ENCODE assay signal across 15 cellular contexts in genomic region chrX:21905976-21906375, GRCh38.
"Had no signal": no experiment of that assay in that cellular context is flagged by ENCODE, and none has a peak within 500 bp of the region (broad histone marks: within the 10 kb centered on the region; RNA-seq: fewer than 3 reads in every experiment).

No MANE protein-coding gene starts in this region.

- H3K36me3 Mint-ChIP-seq: activated naive CD8-positive, alpha-beta T cell treated with anti-CD3 and anti-CD28 coated beads for 36 hours had no signal

- ATAC-seq: activated CD4-positive, CD25-positive, alpha-beta regulatory T cell treated with anti-CD3 and anti-CD28 coated beads, Interleukin-2, amount 50 U/mL, for 24 hours; stimulated activated naive B cell treated with anti-CD40 and anti-IgM and Interleukin-4, amounts not matched to agents 10 μg/mL and 1 μg/mL and 100 μg/mL, for 72 hours had no signal

- H3K27me3 ChIP-seq: tibial artery had no signal

- H3K4me1 ChIP-seq: pancreas, tibial artery had no signal

- H3K4me1 Mint-ChIP-seq: activated naive CD8-positive, alpha-beta T cell treated with anti-CD3 and anti-CD28 coated beads for 36 hours; stimulated activated naive B cell treated with anti-CD40 and anti-IgM and Interleukin-4, amounts not matched to agents 10 μg/mL and 1 μg/mL and 100 μg/mL, for 72 hours had no signal

- H3K4me3 ChIP-seq: pancreas, tibial artery had no signal

- H3K27ac Mint-ChIP-seq: activated naive CD8-positive, alpha-beta T cell treated with anti-CD3 and anti-CD28 coated beads for 36 hours; activated T-helper 1 cell treated with anti-CD3 and anti-CD28 coated beads, Interleukin-12 subunit alpha, Interleukin-12 subunit beta, Interleukin-2, Interleukin-4 antibody, amounts not matched to agents 30 ng/mL and 10 ng/mL and 1 ng/mL, durations not matched to agents 14 hours and 24 hours and 36 hours; dendritic cell treated with granulocyte-macrophage colony-stimulating factor and Interleukin-4, amounts not matched to agents 40 ng/mL and 50 ng/mL, for 4 days; stimulated activated naive B cell treated with anti-CD40 and anti-IgM and Interleukin-4, amounts not matched to agents 10 μg/mL and 1 μg/mL and 100 μg/mL, for 72 hours; T-helper 2 cell treated with Interferon-gamma antibody and Interleukin-4, amounts not matched to agents 5 μg/mL and 100 μg/mL, for 36 hours had no signal

- DNase-seq: activated CD4-positive, alpha-beta T cell treated with anti-CD3 and anti-CD28 coated beads, Interleukin-2, amount 50 U/mL, for 1 hour; activated CD8-positive, alpha-beta memory T cell treated with anti-CD3 and anti-CD28 coated beads for 24 hours; activated naive CD8-positive, alpha-beta T cell treated with anti-CD3 and anti-CD28 coated beads for 36 hours; effector memory CD4-positive, alpha-beta T cell; foreskin melanocyte; pancreas; stimulated activated CD4-positive, alpha-beta T cell treated with anti-CD3 and anti-CD28 coated beads, Interleukin-15, amount 100 ng/mL, for 24 hours; stimulated activated CD4-positive, alpha-beta T cell treated with anti-CD3 and anti-CD28 coated beads, Interleukin-4, amount 100 ng/mL, for 1 hour; stimulated activated naive B cell treated with anti-CD40 and anti-IgM and Interleukin-4, amounts not matched to agents 10 μg/mL and 1 μg/mL and 100 μg/mL, for 72 hours; tibial artery had no signal

- H3K36me3 ChIP-seq: pancreas, tibial artery had no signal

- H3K9me3 ChIP-seq: pancreas, tibial artery had no signal

- FAIRE-seq: urothelium cell line had no signal

- H3K4me3 Mint-ChIP-seq: activated naive CD8-positive, alpha-beta T cell treated with anti-CD3 and anti-CD28 coated beads for 36 hours; activated T-helper 1 cell treated with anti-CD3 and anti-CD28 coated beads, Interleukin-12 subunit alpha, Interleukin-12 subunit beta, Interleukin-2, Interleukin-4 antibody, amounts not matched to agents 30 ng/mL and 10 ng/mL and 1 ng/mL, durations not matched to agents 14 hours and 24 hours and 36 hours; dendritic cell treated with granulocyte-macrophage colony-stimulating factor and Interleukin-4, amounts not matched to agents 40 ng/mL and 50 ng/mL, for 4 days; stimulated activated naive B cell treated with anti-CD40 and anti-IgM and Interleukin-4, amounts not matched to agents 10 μg/mL and 1 μg/mL and 100 μg/mL, for 72 hours; T-helper 2 cell treated with Interferon-gamma antibody and Interleukin-4, amounts not matched to agents 5 μg/mL and 100 μg/mL, for 36 hours had no signal

- H3K27me3 Mint-ChIP-seq: activated naive CD8-positive, alpha-beta T cell treated with anti-CD3 and anti-CD28 coated beads for 36 hours; dendritic cell treated with granulocyte-macrophage colony-stimulating factor and Interleukin-4, amounts not matched to agents 40 ng/mL and 50 ng/mL, for 4 days; stimulated activated naive B cell treated with anti-CD40 and anti-IgM and Interleukin-4, amounts not matched to agents 10 μg/mL and 1 μg/mL and 100 μg/mL, for 72 hours had no signal

- H3K27ac ChIP-seq: tibial artery had no signal

- H3K9me3 Mint-ChIP-seq: activated naive CD8-positive, alpha-beta T cell treated with anti-CD3 and anti-CD28 coated beads for 36 hours; activated T-helper 1 cell treated with anti-CD3 and anti-CD28 coated beads, Interleukin-12 subunit alpha, Interleukin-12 subunit beta, Interleukin-2, Interleukin-4 antibody, amounts not matched to agents 30 ng/mL and 10 ng/mL and 1 ng/mL, durations not matched to agents 14 hours and 24 hours and 36 hours; dendritic cell treated with granulocyte-macrophage colony-stimulating factor and Interleukin-4, amounts not matched to agents 40 ng/mL and 50 ng/mL, for 4 days; stimulated activated naive B cell treated with anti-CD40 and anti-IgM and Interleukin-4, amounts not matched to agents 10 μg/mL and 1 μg/mL and 100 μg/mL, for 72 hours; T-helper 2 cell treated with Interferon-gamma antibody and Interleukin-4, amounts not matched to agents 5 μg/mL and 100 μg/mL, for 36 hours had no signal
